7 cellular contexts compared by ENCODE assay signal in the genomic region with DNA sequence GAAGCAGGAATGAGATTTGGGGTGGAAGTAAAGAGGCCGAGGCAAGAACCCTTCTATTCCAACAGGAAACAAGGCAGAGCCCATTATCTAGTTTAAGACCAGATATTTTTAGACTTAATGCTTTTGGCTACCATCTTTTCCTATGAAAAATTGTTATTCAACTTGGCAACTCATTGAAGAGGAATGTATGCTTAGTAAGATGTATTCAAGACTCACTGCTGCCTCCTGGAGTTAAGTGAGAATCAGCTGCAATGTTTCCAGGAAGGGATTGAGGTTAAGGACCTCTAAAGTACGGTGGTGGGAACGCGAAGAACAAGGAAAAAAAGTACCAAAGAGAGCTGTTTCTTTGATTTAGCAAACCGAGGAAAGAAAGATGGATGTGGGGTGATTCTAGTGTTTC.
DNase-seq lines count a peak whose midpoint lies in the region; ATAC-seq and TF ChIP-seq lines count a peak whose summit lies in the region.

No MANE protein-coding gene starts in this region.

- WGBS in gastroesophageal sphincter (ENCODE audit: low coverage in 1 of 2), 2 donors, result 77 to 91% methylated on average over 5 of the region's 5 CpGs

- H3K9me3 ChIP-seq in gastroesophageal sphincter, result no peaks in the 10 kb centered on the region

- no peaks in the 10 kb centered on the region for H3K9me3 Mint-ChIP-seq in osteocyte (ENCODE audit: unreplicated experiment)

- H3K36me3 Mint-ChIP-seq in osteocyte (ENCODE audit: unreplicated experiment), result peaks cover 9% of the 10 kb centered on the region

- H3K4me3 ChIP-seq in choroid plexus epithelial cell (ENCODE audit: low read depth, low read length) (no peak overlapping the region), gastroesophageal sphincter (no peak overlapping the region)

- no peak overlapping the region for H3K27ac Mint-ChIP-seq in osteocyte (ENCODE audit: unreplicated experiment)

- no peaks in the 10 kb centered on the region for H3K27me3 Mint-ChIP-seq in osteocyte (ENCODE audit: unreplicated experiment)

- H3K27me3 ChIP-seq in gastroesophageal sphincter, result no peaks in the 10 kb centered on the region

- no peak for ATAC-seq in GM19324 (IDR thresholded peaks at IDR 0.05; ENCODE audit: low FRiP score, unreplicated experiment)
- no peak for ATAC-seq in gastroesophageal sphincter

- no peak for TF ChIP-seq EP300 in gastroesophageal sphincter (IDR thresholded peaks at IDR 0.05)

- peak; percentile 32 for TF ChIP-seq CTCF in GM10266 (IDR thresholded peaks at IDR 0.05; ENCODE audit: control insufficient read depth, insufficient read depth, low read depth, missing control alignments)
- peak; percentile 71 for TF ChIP-seq CTCF in choroid plexus epithelial cell (conservative IDR thresholded peaks at IDR 0.05; ENCODE audit: low read depth, low read length)
- TF ChIP-seq CTCF in osteocyte (IDR thresholded peaks at IDR 0.05), result peak; percentile 43
- TF ChIP-seq CTCF in gastroesophageal sphincter (IDR thresholded peaks at IDR 0.05), result peak in 1 of 4 experiments; percentile 44

- no peaks in the 10 kb centered on the region for H3K4me1 Mint-ChIP-seq in osteocyte (ENCODE audit: unreplicated experiment)

- H3K36me3 ChIP-seq in gastroesophageal sphincter, result peaks cover 0 to 8% of the 10 kb centered on the region in 2 donors

- DNase-seq in GM10266 (ENCODE audit: extremely low spot score) (no peak), M059J (ENCODE audit: low read depth) (peak; percentile 72), choroid plexus epithelial cell (ENCODE audit: low read depth) (peak; percentile 87), osteocyte (ENCODE audit: extremely low spot score, unreplicated experiment) (no peak), pons (ENCODE audit: low spot score) (no peak)

- H3K4me3 Mint-ChIP-seq in osteocyte (ENCODE audit: unreplicated experiment), result no peak overlapping the region

- TF ChIP-seq POLR2A in gastroesophageal sphincter (IDR thresholded peaks at IDR 0.05), result no peak

- peaks cover 0 to 22% (median 0%) of the 10 kb centered on the region in 3 donors for H3K4me1 ChIP-seq in gastroesophageal sphincter

- no peak overlapping the region for H3K27ac ChIP-seq in gastroesophageal sphincter

Comparison
In these comparisons a context has a peak if more than half of its experiments do, and no peak if none do; other contexts are left out.
1. DNase-seq: peak in M059J (single experiment) and choroid plexus epithelial cell (single experiment); none in GM10266 (single experiment), osteocyte (single experiment) and pons (single experiment).